ENCODE assay signal across 35 cellular contexts in the genomic region with DNA sequence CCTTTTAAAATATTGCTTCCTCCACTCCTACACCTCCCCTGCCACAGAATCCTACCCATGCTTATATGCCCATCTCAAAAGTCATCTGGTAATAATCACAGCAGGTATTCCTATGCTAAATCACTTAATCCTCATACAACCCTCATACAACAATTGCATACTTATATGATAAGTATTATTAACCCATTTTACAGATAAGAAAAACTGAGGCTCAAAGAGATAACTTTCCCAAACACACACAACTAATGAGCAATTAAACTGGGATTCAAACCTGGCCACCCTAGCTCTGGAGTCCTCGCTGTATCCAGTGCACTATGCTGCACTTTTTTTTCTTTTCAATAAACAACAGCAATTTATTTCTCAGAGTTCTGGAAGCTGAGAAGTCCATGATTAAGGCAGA.
"Had no signal": no experiment of that assay in that cellular context is flagged by ENCODE, and none has a peak within 500 bp of the region (broad histone marks: within the 10 kb centered on the region; RNA-seq: fewer than 3 reads in every experiment).

No MANE protein-coding gene starts in this region.

- H3K36me3 ChIP-seq: MG63 had no signal

- DNase-seq: Karpas-422, Kasumi-1, MG63, MM.1S, MV-4-11, NCI-H1048, NCI-H1092, NCI-H1092 treated with DMSO at 0.1 percent for 48 hours, NCI-H1105, NCI-H1105 treated with DMSO at 0.1 percent for 48 hours, NCI-H1417, NCI-H1417 treated with DMSO at 0.1 percent for 48 hours, NCI-H1436, NCI-H1436 treated with DMSO at 0.1 percent for 48 hours, NCI-H146, NCI-H1694, NCI-H1694 treated with DMSO at 0.1 percent for 48 hours, NCI-H187, NCI-H187 treated with DMSO at 0.1 percent for 48 hours, NCI-H1930, NCI-H2029, NCI-H2029 treated with DMSO at 0.1 percent for 48 hours, NCI-H2081, NCI-H2081 treated with DMSO at 0.1 percent for 48 hours, NCI-H2107, NCI-H2171, NCI-H2171 treated with DMSO at 0.1 percent for 48 hours, NCI-H2227 treated with DMSO at 0.1 percent for 48 hours, NCI-H226, NCI-H345, NCI-H446, NCI-H446 treated with DMSO at 0.1 percent for 48 hours, NCI-H510A, NCI-H510A treated with DMSO at 0.1 percent for 48 hours, NCI-H524 had no signal

- H3K27me3 ChIP-seq: MG63 had no signal

- H3K9me3 ChIP-seq: MG63 had no signal

- H3K4me3 ChIP-seq: MG63 had no signal
